ENCODE assay signal across 13 cellular contexts in the genomic region with DNA sequence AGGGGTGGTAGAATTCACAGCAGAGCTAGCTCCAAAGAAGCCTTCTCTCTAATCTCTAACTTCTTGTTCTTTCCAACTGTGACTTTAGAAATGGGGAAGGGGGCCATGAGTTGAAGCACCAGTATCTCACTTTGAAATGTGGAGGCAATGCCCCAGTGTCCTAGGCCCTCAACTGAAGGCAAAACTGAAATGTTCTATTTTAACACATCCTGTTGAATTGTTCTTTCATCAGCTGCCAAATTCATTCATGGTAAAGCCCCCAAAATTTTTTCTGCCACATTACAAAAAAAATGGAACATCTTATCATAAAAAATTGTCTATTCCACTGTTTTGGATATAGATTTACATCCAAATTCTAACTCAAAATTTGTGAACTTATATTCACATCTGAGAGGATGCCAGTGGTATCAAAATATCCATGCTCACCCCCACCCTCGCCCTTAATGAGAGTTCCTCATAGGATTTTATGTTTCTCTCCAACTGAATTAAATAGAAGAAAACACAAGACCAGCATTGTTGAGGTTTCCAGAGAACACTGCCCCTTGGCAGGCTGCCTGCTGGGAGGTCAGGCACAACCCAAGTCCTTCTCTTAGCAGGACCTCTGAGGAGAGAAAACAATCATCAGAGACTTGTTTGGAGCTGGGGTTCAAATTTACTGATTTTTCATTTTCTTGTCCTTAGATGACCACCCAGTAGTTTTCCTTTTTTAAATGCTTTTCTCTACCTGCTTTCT.
DNase-seq lines count a peak whose midpoint lies in the region; ATAC-seq, FAIRE-seq and TF ChIP-seq lines count a peak whose summit lies in the region.
"Had no signal": no experiment of that assay in that cellular context is flagged by ENCODE, and none has a peak within 500 bp of the region (broad histone marks: within the 10 kb centered on the region; RNA-seq: fewer than 3 reads in every experiment).

No MANE protein-coding gene starts in this region.

- H2AFZ ChIP-seq in trophoblast cell (ENCODE audit: insufficient read depth, low read length, poor library complexity): no peak overlapping the region

- no peak overlapping the region for H2AK5ac ChIP-seq in trophoblast cell (ENCODE audit: low read length)

- H3K4me1 ChIP-seq in CD8-positive, alpha-beta memory T cell (ENCODE audit: insufficient read depth, low read length): peaks cover 16% of the 10 kb centered on the region
- H3K4me1 ChIP-seq in trophoblast cell (ENCODE audit: control insufficient read depth in 1 of 2, insufficient read depth in 2 of 2, low read length in 2 of 2) (no peaks in the 10 kb centered on the region), small intestine (ENCODE audit: control insufficient read depth in 2 of 2, insufficient read depth in 1 of 2, low read depth in 1 of 2, low read length in 1 of 2) (no peaks in the 10 kb centered on the region), upper lobe of left lung (peaks cover 0 to 6% (median 2%) of the 10 kb centered on the region in 4 donors)

- H3K36me3 Mint-ChIP-seq in CD8-positive, alpha-beta memory T cell: peaks cover 41 to 91% (median 61%) of the 10 kb centered on the region in 3 donors
- H3K36me3 Mint-ChIP-seq in activated B cell treated with CpG ODN at 0.5 μM for 24 hours (ENCODE audit: low read depth): peaks cover 92% of the 10 kb centered on the region

- H2BK12ac ChIP-seq in trophoblast cell (ENCODE audit: low read length): no peak overlapping the region

- no peak overlapping the region for H3K27ac ChIP-seq in CD8-positive, alpha-beta memory T cell (ENCODE audit: low read depth, low read length)
- H3K27ac ChIP-seq in trophoblast cell (ENCODE audit: low read depth, low read length) (no peak overlapping the region), coronary artery (no peak overlapping the region), small intestine (ENCODE audit: low read depth in 1 of 2, low read length in 1 of 2) (no peak overlapping the region), upper lobe of left lung (no peak overlapping the region)

- TF ChIP-seq CTCF in activated B cell treated with CpG ODN at 0.5 μM for 24 hours (IDR thresholded peaks at IDR 0.05): no peak
- TF ChIP-seq CTCF in fibroblast of the aortic adventitia (IDR thresholded peaks at IDR 0.05; ENCODE audit: insufficient read depth, low read length): no peak
- TF ChIP-seq CTCF in coronary artery (IDR thresholded peaks at IDR 0.05): no peak
- no peak for TF ChIP-seq CTCF in upper lobe of left lung (IDR thresholded peaks at IDR 0.05)

- H3K79me2 ChIP-seq in trophoblast cell (ENCODE audit: control insufficient read depth, insufficient read depth, low read length, poor library complexity): no peaks in the 10 kb centered on the region

- ATAC-seq in activated B cell treated with CpG ODN at 0.5 μM for 24 hours (ENCODE audit: low read depth) (no peak), upper lobe of left lung (ENCODE audit: low FRiP score in 2 of 2) (no peak), HG02571 (IDR thresholded peaks at IDR 0.05; ENCODE audit: unreplicated experiment) (no peak)

- DNase-seq in CD8-positive, alpha-beta memory T cell: peak in 1 of 5 donors; percentile 17
- DNase-seq in activated B cell treated with CpG ODN at 0.5 μM for 24 hours: no peak
- peak; percentile 39 for DNase-seq in fibroblast of the aortic adventitia (ENCODE audit: low read depth)
- no peak for DNase-seq in trophoblast cell
- DNase-seq in coronary artery (ENCODE audit: low spot score): no peak
- DNase-seq in small intestine: no peak
- no peak for DNase-seq in upper lobe of left lung
- DNase-seq: activated effector memory CD4-positive, alpha-beta T cell treated with anti-CD3 and anti-CD28 coated beads, Interleukin-2, amount 50 U/mL, for 16 hours; DMS79 treated with DMSO at 0.1 percent for 48 hours; HFFc6; NCI-H510A had no signal

- H3K9me3 ChIP-seq in CD8-positive, alpha-beta memory T cell (ENCODE audit: low read length): no peaks in the 10 kb centered on the region
- H3K9me3 ChIP-seq in trophoblast cell (ENCODE audit: insufficient read depth, low read depth, low read length) (no peaks in the 10 kb centered on the region), small intestine (ENCODE audit: control insufficient read depth, low read depth) (no peaks in the 10 kb centered on the region), upper lobe of left lung (no peaks in the 10 kb centered on the region)
- H3K9me3 ChIP-seq: neutrophil had no signal

- H3K27me3 Mint-ChIP-seq in CD8-positive, alpha-beta memory T cell: no peaks in the 10 kb centered on the region
- H3K27me3 Mint-ChIP-seq in activated B cell treated with CpG ODN at 0.5 μM for 24 hours: no peaks in the 10 kb centered on the region

- H3K23ac ChIP-seq in trophoblast cell (ENCODE audit: low read length): no peak overlapping the region

- no peak overlapping the region for H3K4me3 ChIP-seq in CD8-positive, alpha-beta memory T cell (ENCODE audit: low read length)
- H3K4me3 ChIP-seq in fibroblast of the aortic adventitia (ENCODE audit: low read depth, low read length) (no peak overlapping the region), trophoblast cell (ENCODE audit: low read depth, low read length) (no peak overlapping the region), coronary artery (no peak overlapping the region), small intestine (ENCODE audit: low read depth in 1 of 2, low read length in 2 of 2) (no peak overlapping the region), upper lobe of left lung (no peak overlapping the region)

- H4K12ac ChIP-seq in trophoblast cell (ENCODE audit: low read depth, low read length): no peak overlapping the region

- H3K79me1 ChIP-seq in trophoblast cell (ENCODE audit: low read length): no peaks in the 10 kb centered on the region

- no peak overlapping the region for H3K4ac ChIP-seq in trophoblast cell (ENCODE audit: low read depth, low read length)

- CTCF ChIA-PET in CD8-positive, alpha-beta memory T cell (lab: Charles Lee): interaction anchor here (0.6 to 1.1 kb wide), 2 partner anchors 41 to 171 kb away, joined by 3 read pairs; no protein-coding TSS in a partner anchor
- CTCF ChIA-PET in activated B cell treated with CpG ODN at 0.5 μM for 24 hours (lab: Charles Lee): no interaction called here

- peaks cover 0 to 2% (median 0%) of the 10 kb centered on the region in 5 donors for H3K9me3 Mint-ChIP-seq in CD8-positive, alpha-beta memory T cell
- peaks cover 8% of the 10 kb centered on the region for H3K9me3 Mint-ChIP-seq in activated B cell treated with CpG ODN at 0.5 μM for 24 hours
- H3K9me3 Mint-ChIP-seq: HFFc6 had no signal

- no peak overlapping the region for H4K8ac ChIP-seq in trophoblast cell (ENCODE audit: low read depth, low read length)

- no peak overlapping the region for H3K14ac ChIP-seq in trophoblast cell (ENCODE audit: low read length)

- H2BK120ac ChIP-seq in trophoblast cell (ENCODE audit: insufficient read depth, low read length, poor library complexity): no peak overlapping the region

- intact Hi-C loops in activated B cell treated with CpG ODN at 0.5 μM for 24 hours (cut with micrococcal nuclease): no loop called here

- WGBS in trophoblast cell (ENCODE audit: extremely low coverage, insufficient coverage, insufficient read length): no CpG with 5 or more reads among the region's 1 CpG
- WGBS in small intestine, 3 donors: 81 to 84% (median 81%) methylated on average over 1 of the region's 1 CpG
- WGBS in upper lobe of left lung, 2 donors: 68 to 88% methylated on average over 1 of the region's 1 CpG

- H3K4me2 ChIP-seq in trophoblast cell (ENCODE audit: low read length): no peak overlapping the region

- no peak for TF ChIP-seq EP300 in upper lobe of left lung (IDR thresholded peaks at IDR 0.05)

- H3K27me3 ChIP-seq in CD8-positive, alpha-beta memory T cell (ENCODE audit: insufficient read depth, low read length, poor library complexity, severe bottlenecking): no peaks in the 10 kb centered on the region
- no peaks in the 10 kb centered on the region for H3K27me3 ChIP-seq in trophoblast cell (ENCODE audit: insufficient read depth, low read length)
- H3K27me3 ChIP-seq in small intestine (ENCODE audit: control insufficient read depth in 2 of 2, insufficient read depth in 2 of 2, low read length in 2 of 2): no peaks in the 10 kb centered on the region
- no peaks in the 10 kb centered on the region for H3K27me3 ChIP-seq in upper lobe of left lung
- H3K27me3 ChIP-seq: neutrophil had no signal

- POLR2A ChIA-PET in CD8-positive, alpha-beta memory T cell (lab: Charles Lee): interaction anchor here (0.8 to 1.1 kb wide), 2 partner anchors 13 to 16 kb away, joined by 3 to 4 read pairs; no protein-coding TSS in a partner anchor
- POLR2A ChIA-PET in activated B cell treated with CpG ODN at 0.5 μM for 24 hours (lab: Charles Lee): interaction anchor here (0.5 kb wide), 1 partner anchor 12 kb away, joined by 4 read pairs; no protein-coding TSS in a partner anchor

- H3K4me1 Mint-ChIP-seq in CD8-positive, alpha-beta memory T cell: peaks cover 59 to 69% (median 67%) of the 10 kb centered on the region in 3 donors
- H3K4me1 Mint-ChIP-seq in activated B cell treated with CpG ODN at 0.5 μM for 24 hours: peaks cover 1% of the 10 kb centered on the region

- FAIRE-seq in small intestine (lab: Jason Lieb, UNC): no peak

- H3K9ac ChIP-seq in trophoblast cell (ENCODE audit: low read length): peak overlapping the region; percentile 58

- TF ChIP-seq POLR2A in upper lobe of left lung (IDR thresholded peaks at IDR 0.05): no peak

- no peak overlapping the region for H2BK5ac ChIP-seq in trophoblast cell (ENCODE audit: low read depth, low read length, poor library complexity)

- no peak overlapping the region for H3K18ac ChIP-seq in trophoblast cell (ENCODE audit: low read length)

- peaks cover 31% of the 10 kb centered on the region for H3K36me3 ChIP-seq in CD8-positive, alpha-beta memory T cell (ENCODE audit: insufficient read depth, low read length)
- H3K36me3 ChIP-seq in trophoblast cell (ENCODE audit: control insufficient read depth in 1 of 2, insufficient read depth in 2 of 2, low read length in 2 of 2): no peaks in the 10 kb centered on the region
- H3K36me3 ChIP-seq in small intestine (ENCODE audit: control insufficient read depth in 2 of 2, insufficient read depth in 2 of 2, low read length in 2 of 2): peaks cover 0 to 5% of the 10 kb centered on the region in 2 donors
- H3K36me3 ChIP-seq in upper lobe of left lung: peaks cover 0 to 51% (median 5%) of the 10 kb centered on the region in 4 donors

- no peak overlapping the region for H4K91ac ChIP-seq in trophoblast cell (ENCODE audit: low read depth, low read length)

- peak overlapping the region in 2 of 7 donors; percentile 35 to 45 for H3K4me3 Mint-ChIP-seq in CD8-positive, alpha-beta memory T cell
- H3K4me3 Mint-ChIP-seq in activated B cell treated with CpG ODN at 0.5 μM for 24 hours: no peak overlapping the region
- H3K4me3 Mint-ChIP-seq: HFFc6 had no signal

- H3K27ac Mint-ChIP-seq in CD8-positive, alpha-beta memory T cell: peak overlapping the region; percentile 11 to 87 (median 65)
- peak overlapping the region; percentile 68 for H3K27ac Mint-ChIP-seq in activated B cell treated with CpG ODN at 0.5 μM for 24 hours
- H3K27ac Mint-ChIP-seq: HFFc6 had no signal
